ENCODE assay signal across 35 cellular contexts in genomic region chr14:44490966-44491365, GRCh38. TPM values are rescaled to one million over a fixed set of nuclear protein-coding genes. Genes with fewer than 3 reads are reported as not detected.
"Had no signal": no experiment of that assay in that cellular context is flagged by ENCODE, and none has a peak within 500 bp of the region (broad histone marks: within the 10 kb centered on the region; RNA-seq: fewer than 3 reads in every experiment).

No MANE protein-coding gene starts in this region.

- ATAC-seq: left colon; left lung; natural killer cell; right lobe of liver; stimulated activated naive B cell treated with anti-CD40 and anti-IgM and Interleukin-4, amounts not matched to agents 10 μg/mL and 1 μg/mL and 100 μg/mL, for 72 hours; stimulated activated naive CD8-positive, alpha-beta T cell treated with anti-CD3 and anti-CD28 coated beads, Interleukin-15, Interleukin-2, amounts not matched to agents 100 U/mL and 50 U/mL, for 24 hours had no signal

- H3K9me3 ChIP-seq: neutrophil, right atrium auricular region, right lobe of liver, testis, thyroid gland, transverse colon, upper lobe of left lung, vagina had no signal

- H2AFZ ChIP-seq: neural progenitor cell, parathyroid adenoma had no signal

- H3K4me1 ChIP-seq: left lung, neural progenitor cell, parathyroid adenoma, right atrium auricular region, right lobe of liver, stomach, testis, thyroid gland, transverse colon, upper lobe of left lung, vagina had no signal

- H3K4me3 ChIP-seq: left lung, lung, neural progenitor cell, right atrium auricular region, right lobe of liver, smooth muscle cell, stomach, testis, thyroid gland, transverse colon, upper lobe of left lung, vagina had no signal

- H3K27ac ChIP-seq: left lung, neural progenitor cell, neutrophil, parathyroid adenoma, right atrium auricular region, right lobe of liver, stomach, testis, thyroid gland, transverse colon, upper lobe of left lung, vagina had no signal

- DNase-seq: hypothalamus; immature natural killer cell; kidney; left colon; left lung; mesendoderm; naive B cell; natural killer cell; nephron progenitor cell; occipital lobe; right lobe of liver; stimulated activated CD4-positive, alpha-beta T cell treated with anti-CD3 and anti-CD28 coated beads, Interleukin-1b, Interleukin-23, amount 100 ng/mL, for 48 hours; stimulated activated CD4-positive, alpha-beta T cell treated with anti-CD3 and anti-CD28 coated beads, Interleukin-2, amount 100 ng/mL, for 48 hours; stimulated activated CD4-positive, alpha-beta T cell treated with anti-CD3 and anti-CD28 coated beads, Interleukin-4, amount 100 ng/mL, for 4 hours; stimulated activated CD8-positive, alpha-beta memory T cell treated with anti-CD3 and anti-CD28 coated beads, Interleukin-4, amount 100 ng/mL, for 48 hours; stimulated activated naive B cell treated with anti-CD40 and anti-IgM and Interleukin-4, amounts not matched to agents 10 μg/mL and 1 μg/mL and 100 μg/mL, for 72 hours; stimulated activated naive CD8-positive, alpha-beta T cell treated with anti-CD3 and anti-CD28 coated beads, Interleukin-15, Interleukin-2, amounts not matched to agents 100 U/mL and 50 U/mL, for 24 hours; stomach; testis; thyroid gland; transverse colon; upper lobe of left lung had no signal

- H3K79me2 ChIP-seq: parathyroid adenoma had no signal

- H3K9ac ChIP-seq: neural progenitor cell, parathyroid adenoma had no signal

- H3K27me3 ChIP-seq: left lung, neural progenitor cell, neutrophil, right atrium auricular region, right lobe of liver, stomach, testis, thyroid gland, transverse colon, upper lobe of left lung, vagina had no signal

- H3K36me3 ChIP-seq: left lung, neural progenitor cell, neutrophil, right atrium auricular region, right lobe of liver, stomach, thyroid gland, transverse colon, upper lobe of left lung, vagina had no signal

- H3K4me2 ChIP-seq: neural progenitor cell, smooth muscle cell had no signal

RNA-seq across cellular contexts. Expression of gene FSCB, which starts 16.1 kb away (rescaled TPM):
- total RNA-seq: kidney, left colon, lower leg skin, mesothelial cell of epicardium, natural killer cell, occipital lobe, osteocyte, progenitor cell of endocrine pancreas, pulmonary artery endothelial cell, right atrium auricular region, right lobe of liver, skeletal muscle tissue, smooth muscle cell, transverse colon, vagina had no signal
